ENCODE assay signal across 7 cellular contexts in the genomic region with DNA sequence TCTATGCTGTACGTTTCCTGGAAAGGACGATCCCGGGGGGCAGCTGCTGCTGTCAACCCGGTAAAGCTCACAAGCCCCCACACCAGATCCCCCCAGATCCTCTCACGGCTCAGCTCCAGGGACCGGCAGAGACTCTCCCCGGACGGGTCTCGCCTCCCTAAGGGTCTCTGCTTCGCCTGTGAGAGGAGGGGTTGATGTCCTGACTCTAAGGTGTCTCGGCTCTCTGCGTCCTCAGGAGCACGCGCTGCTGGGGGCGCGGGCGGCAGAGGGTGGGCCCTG.
DNase-seq lines count a peak whose midpoint lies in the region; ATAC-seq and TF ChIP-seq lines count a peak whose summit lies in the region.

No MANE protein-coding gene starts in this region.

- H3K36me3 ChIP-seq in NT2/D1 (ENCODE audit: insufficient read depth, insufficient read length, low read length) (no peaks in the 10 kb centered on the region), endocrine pancreas (ENCODE audit: control insufficient read depth, insufficient read depth, low read length) (no peaks in the 10 kb centered on the region)

- no peak for DNase-seq in NT2/D1 (ENCODE audit: low read depth, low spot score)
- no peak for DNase-seq in nephron progenitor cell
- DNase-seq in EL = no peak

- H3K4me1 ChIP-seq in NT2/D1 (ENCODE audit: insufficient read depth, insufficient read length) (no peaks in the 10 kb centered on the region), endocrine pancreas (ENCODE audit: control insufficient read depth, insufficient read depth, low read length) (no peaks in the 10 kb centered on the region)

- H3K36me3 Mint-ChIP-seq in nephron progenitor cell (ENCODE audit: low read depth) = peaks cover under 1% of the 10 kb centered on the region

- TF ChIP-seq CTCF in nephron progenitor cell (IDR thresholded peaks at IDR 0.05) = no peak

- no peak overlapping the region for H3K27ac Mint-ChIP-seq in nephron progenitor cell

- H3K9me3 Mint-ChIP-seq in nephron progenitor cell = peaks cover 4% of the 10 kb centered on the region

- H3K4me3 Mint-ChIP-seq in nephron progenitor cell = peak overlapping the region; percentile 78

- H3K4me3 ChIP-seq in NT2/D1 (ENCODE audit: insufficient read length, low read depth) (peak overlapping the region; percentile 69), endocrine pancreas (ENCODE audit: control insufficient read depth, insufficient read depth, low read length) (no peak overlapping the region)

- H3K27me3 Mint-ChIP-seq in nephron progenitor cell (ENCODE audit: low read depth, poor library complexity) = peaks cover 26% of the 10 kb centered on the region

- ATAC-seq in GM21576 (IDR thresholded peaks at IDR 0.05; ENCODE audit: unreplicated experiment) (peak; percentile 3), HG03520 (IDR thresholded peaks at IDR 0.05; ENCODE audit: unreplicated experiment) (no peak), HG03457 (IDR thresholded peaks at IDR 0.05; ENCODE audit: unreplicated experiment) (no peak)

- peaks cover 5% of the 10 kb centered on the region for H3K4me1 Mint-ChIP-seq in nephron progenitor cell

- H3K9me3 ChIP-seq in NT2/D1 (ENCODE audit: insufficient read depth, low read length) (no peaks in the 10 kb centered on the region), endocrine pancreas (ENCODE audit: control insufficient read depth, low read length) (no peaks in the 10 kb centered on the region)

- H3K9ac ChIP-seq in NT2/D1 (ENCODE audit: insufficient read length, low read depth) = peak overlapping the region; percentile 80
- peak overlapping the region; percentile 68 for H3K9ac ChIP-seq in endocrine pancreas (ENCODE audit: control insufficient read depth, insufficient read depth, low read length)

- H3K27me3 ChIP-seq in NT2/D1 (ENCODE audit: insufficient read depth, insufficient read length) (peaks cover 27% of the 10 kb centered on the region), endocrine pancreas (ENCODE audit: control insufficient read depth, insufficient read depth, low read length) (no peaks in the 10 kb centered on the region)
